32 cellular contexts compared by ENCODE assay signal in the genomic region with DNA sequence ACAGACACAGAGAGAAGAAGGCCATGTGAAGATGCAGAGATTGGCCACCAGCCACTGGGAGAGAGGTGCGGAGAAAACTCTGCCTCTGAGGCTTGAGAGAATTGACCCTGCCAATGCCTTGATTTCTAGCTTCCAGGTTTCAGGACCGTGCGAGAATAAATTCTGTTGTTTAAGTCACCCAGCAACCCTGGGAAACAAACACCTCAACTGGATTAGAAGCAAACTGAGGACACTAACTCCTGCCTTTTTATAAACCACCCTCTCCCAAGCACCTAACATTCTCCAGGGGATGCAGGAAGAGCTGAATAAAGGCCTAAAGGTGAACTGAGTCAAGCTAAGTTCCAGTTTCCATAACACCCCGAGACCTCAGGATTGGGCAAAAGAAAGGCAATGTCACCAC.
"Had no signal": no experiment of that assay in that cellular context is flagged by ENCODE, and none has a peak within 500 bp of the region (broad histone marks: within the 10 kb centered on the region; RNA-seq: fewer than 3 reads in every experiment).

No MANE protein-coding gene starts in this region.

- H3K27me3 ChIP-seq: MG63, SJCRH30 had no signal

- ATAC-seq: K562, Panc1, SK-N-SH treated with all-trans-retinoic acid at 6 μM for 48 hours had no signal

- H3K9me3 ChIP-seq: MG63 had no signal

- DNase-seq: Kasumi-1, KG1, MG63, NCI-H1048, NCI-H1092 treated with DMSO at 0.1 percent for 48 hours, NCI-H1105 treated with DMSO at 0.1 percent for 48 hours, NCI-H1417, NCI-H1436, NCI-H146, NCI-H1694, NCI-H187, NCI-H1930, NCI-H2029 treated with DMSO at 0.1 percent for 48 hours, NCI-H2081 treated with DMSO at 0.1 percent for 48 hours, NCI-H2107, NCI-H2171, NCI-H226, NCI-H446 treated with DMSO at 0.1 percent for 48 hours, NCI-H510A, NCI-H524, NCI-H526, NCI-H69, NCI-H748 treated with DMSO at 0.1 percent for 48 hours, PC-9, SHP77, SIG-M5, SJCRH30 had no signal

- H3K4me3 ChIP-seq: K562, MG63, PC-9, SJCRH30, SK-N-MC had no signal

- H3K27ac ChIP-seq: PC-9, RWPE1, SJCRH30, SK-N-MC had no signal

- H3K36me3 ChIP-seq: MG63, SJCRH30 had no signal
